Comparison of ENCODE assay signal across 8 cellular contexts in the genomic region with DNA sequence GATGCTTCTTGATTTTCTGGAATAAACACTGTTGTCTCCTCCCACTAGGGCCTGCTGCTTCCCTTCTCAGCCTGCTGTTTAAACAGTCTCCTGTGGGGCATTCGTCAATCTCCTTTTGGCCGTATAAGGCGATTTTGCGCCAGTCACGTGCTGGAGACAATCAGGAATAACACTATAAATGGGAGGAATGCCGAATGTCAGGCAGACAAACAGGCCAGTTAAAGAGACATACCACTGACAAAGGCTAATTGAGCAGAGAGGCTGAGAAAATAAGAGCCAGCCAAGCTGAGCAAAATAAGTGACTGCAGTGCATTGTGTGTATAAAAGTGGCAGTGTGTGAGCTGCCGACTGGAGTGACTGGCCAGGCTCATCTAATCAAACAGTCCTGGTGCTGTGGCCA. TPM values are rescaled to one million over a fixed set of nuclear protein-coding genes. Genes with fewer than 3 reads are reported as not detected.
A peak's percentile ranks its signal among the peaks of the same experiment; 100 is the strongest.
DNase-seq lines count a peak whose midpoint lies in the region; ATAC-seq and TF ChIP-seq lines count a peak whose summit lies in the region.

No MANE protein-coding gene starts in this region.

- POLR2A ChIA-PET in HEK293T (lab: Yijun Ruan, JAX): interaction anchor here (0.7 to 0.9 kb wide), 2 partner anchors 10 to 23 kb away, joined by 3 read pairs; partner anchors contain the start of genes DMAC2L and L2HGDH

- peak overlapping the region in 2 of 8 donors; percentile 11 to 37 for H3K4me3 Mint-ChIP-seq in naive B cell

- no peak overlapping the region for H3K4me3 ChIP-seq in fibroblast of mammary gland (ENCODE audit: control insufficient read depth, low read depth, low read length)

- DNase-seq in HEK293T (ENCODE audit: extremely low spot score): peak; percentile 70
- peak; percentile 80 for DNase-seq in NCI-H82 (lab: John Stamatoyannopoulos, UW)
- DNase-seq in fibroblast of mammary gland (ENCODE audit: low read depth): peak; percentile 67
- DNase-seq in naive B cell: no peak
- no peak for DNase-seq in erythroblast (lab: John Stamatoyannopoulos, UW)
- no peak for DNase-seq in stimulated activated naive CD4-positive, alpha-beta T cell treated with Interleukin-2 at 50 U/mL for 16 hours (lab: John Stamatoyannopoulos, UW)

- peaks cover 0 to 16% of the 10 kb centered on the region in 2 donors for H3K36me3 Mint-ChIP-seq in naive B cell

- CTCF ChIA-PET in HEK293T (lab: Yijun Ruan, JAX): interaction anchor here (1.5 kb wide), 1 partner anchor 14 kb away, joined by 10 read pairs; no protein-coding TSS in a partner anchor

- peak overlapping the region in 4 of 6 donors; percentile 42 to 92 (median 62) for H3K27ac Mint-ChIP-seq in naive B cell

- ATAC-seq in naive B cell (ENCODE audit: low read depth in 2 of 2) (no peak), HG03354 (IDR thresholded peaks at IDR 0.05; ENCODE audit: poor library complexity, severe bottlenecking, unreplicated experiment) (no peak), HG02610 (IDR thresholded peaks at IDR 0.05; ENCODE audit: unreplicated experiment) (no peak)

- H3K9me3 Mint-ChIP-seq in naive B cell: no peaks in the 10 kb centered on the region

- H3K4me1 Mint-ChIP-seq in naive B cell: peaks cover 13 to 15% (median 13%) of the 10 kb centered on the region in 3 donors

- no peaks in the 10 kb centered on the region for H3K27me3 Mint-ChIP-seq in naive B cell

- TF ChIP-seq POLR2A in erythroblast (IDR thresholded peaks at IDR 0.05; ENCODE audit: low read length): no peak

- peak; percentile 10 for TF ChIP-seq CTCF in fibroblast of mammary gland (conservative IDR thresholded peaks at IDR 0.05; ENCODE audit: control insufficient read depth, insufficient read depth, low read depth, low read length)

TF ChIP-seq in HEK293T, 16 proteins besides CTCF, POLR2A, EP300 and RAD21:
- TF ChIP-seq CTBP1 (IDR thresholded peaks at IDR 0.05; ENCODE audit: borderline replicate concordance) (peak; percentile 24; the same call in 1 of the 2 replicates), PKNOX1 (IDR thresholded peaks at IDR 0.05) (peak; percentile 82), BHLHE40 (IDR thresholded peaks at IDR 0.05; ENCODE audit: borderline replicate concordance) (peak; percentile 59; the same call in 1 of the 2 replicates), SUZ12 (IDR thresholded peaks at IDR 0.05) (no peak), FOXA1 (IDR thresholded peaks at IDR 0.05) (no peak), ARNT (IDR thresholded peaks at IDR 0.05) (no peak)

RNA-seq across cellular contexts. Expression of gene DMAC2L, which starts 23.3 kb away (rescaled TPM):
- polyA plus RNA-seq in naive B cell (ENCODE audit: low read depth in 6 of 6): 10 to 100 TPM; 19.4 to 32.4 (median 28.3) TPM

RNA-seq across cellular contexts. Expression of gene L2HGDH, which starts 23.4 kb away (rescaled TPM):
- 1 to 10 TPM in 5 of 6 donors, not detected in 1; 1.5 to 3.6 (median 2.2) TPM for polyA plus RNA-seq in naive B cell (ENCODE audit: low read depth in 6 of 6)

Comparison
In these comparisons a context has a peak if more than half of its experiments do, and no peak if none do; other contexts are left out.
1. DNase-seq: peak in HEK293T (single experiment), NCI-H82 (single experiment) and fibroblast of mammary gland (single experiment); none in naive B cell (single experiment), erythroblast (0 of 2) and stimulated activated naive CD4-positive, alpha-beta T cell treated with Interleukin-2 at 50 U/mL for 16 hours (single experiment).